In genomic region chr4:111957992-111958391, GRCh38 we compare ENCODE assay signal across 17 cellular contexts.
DNase-seq lines count a peak whose midpoint lies in the region; TF ChIP-seq lines count a peak whose summit lies in the region.
"Had no signal": no experiment of that assay in that cellular context is flagged by ENCODE, and none has a peak within 500 bp of the region (broad histone marks: within the 10 kb centered on the region; RNA-seq: fewer than 3 reads in every experiment).

No MANE protein-coding gene starts in this region.

- H3K27me3 ChIP-seq in hepatocyte: no peaks in the 10 kb centered on the region
- no peaks in the 10 kb centered on the region for H3K27me3 ChIP-seq in mucosa of rectum (ENCODE audit: control insufficient read depth in 2 of 2, insufficient read depth in 2 of 2, low read length in 2 of 2)
- H3K27me3 ChIP-seq: BLaER1 treated with 17β-estradiol and CSF1 and Interleukin-3, amounts not matched to agents 10 nM and 100 nM had no signal

- H3K27ac ChIP-seq in hepatocyte (peak overlapping the region; percentile 74), mucosa of rectum (ENCODE audit: low read depth in 2 of 2, low read length in 2 of 2) (peak overlapping the region; percentile 25 to 53)
- H3K27ac ChIP-seq: BLaER1 treated with 17β-estradiol and CSF1 and Interleukin-3, amounts not matched to agents 10 nM and 100 nM had no signal

- no peak for TF ChIP-seq CTCF in hepatocyte (IDR thresholded peaks at IDR 0.05; ENCODE audit: poor library complexity)
- TF ChIP-seq CTCF in type B pancreatic cell (conservative IDR thresholded peaks at IDR 0.05): no peak
- no peak for TF ChIP-seq CTCF in GM13976 (IDR thresholded peaks at IDR 0.05; ENCODE audit: borderline replicate concordance, control extremely low read depth, extremely low read depth, insufficient read depth, missing control alignments)

- H3K9me2 ChIP-seq in hepatocyte (replicated peaks; ENCODE audit: insufficient read depth): no peaks in the 10 kb centered on the region

- no peaks in the 10 kb centered on the region for H3K9me3 ChIP-seq in hepatocyte (ENCODE audit: low read depth)
- H3K9me3 ChIP-seq in mucosa of rectum (ENCODE audit: control insufficient read depth in 2 of 2, low read length in 2 of 2): no peaks in the 10 kb centered on the region

- in situ Hi-C loops in GM13976 (cut with MboI; ENCODE audit: low sequenced_read_pairs, unreplicated experiment): no loop called here

- H3K36me3 Mint-ChIP-seq in type B pancreatic cell: no peaks in the 10 kb centered on the region
- H3K36me3 Mint-ChIP-seq: CD4-positive, CD25-positive, alpha-beta regulatory T cell had no signal

- H3K36me3 ChIP-seq in hepatocyte (replicated peaks; ENCODE audit: insufficient read depth, low read depth): no peaks in the 10 kb centered on the region
- no peaks in the 10 kb centered on the region for H3K36me3 ChIP-seq in mucosa of rectum (ENCODE audit: control insufficient read depth in 2 of 2, insufficient read depth in 2 of 2, low read length in 2 of 2)
- H3K36me3 ChIP-seq: BLaER1 treated with 17β-estradiol and CSF1 and Interleukin-3, amounts not matched to agents 10 nM and 100 nM had no signal

- no peaks in the 10 kb centered on the region for H4K20me1 ChIP-seq in hepatocyte (ENCODE audit: insufficient read depth, poor library complexity, severe bottlenecking)
- H4K20me1 ChIP-seq: BLaER1 treated with 17β-estradiol and CSF1 and Interleukin-3, amounts not matched to agents 10 nM and 100 nM had no signal

- DNase-seq in DMS53 (lab: John Stamatoyannopoulos, UW): peak; percentile 7
- DNase-seq in DMS53 treated with DMSO at 0.1 percent for 48 hours (lab: John Stamatoyannopoulos, UW; ENCODE audit: unreplicated experiment): no peak
- peak; percentile 42 for DNase-seq in hepatocyte (ENCODE audit: low spot score)
- no peak for DNase-seq in type B pancreatic cell (ENCODE audit: extremely low spot score, unreplicated experiment)
- no peak for DNase-seq in kidney glomerular epithelial cell (lab: John Stamatoyannopoulos, UW)
- no peak for DNase-seq in cerebellar cortex (ENCODE audit: low spot score)
- DNase-seq in GM13976 (ENCODE audit: low spot score): no peak
- DNase-seq: 8988T; ACHN; CD4-positive, CD25-positive, alpha-beta regulatory T cell; DMS153; GF-D8; HCEC 1CT; IMR-90; KBM-7 had no signal

- no peak overlapping the region for H3K9ac ChIP-seq in mucosa of rectum (ENCODE audit: low read depth in 1 of 2, low read length in 2 of 2)
- H3K9ac ChIP-seq: BLaER1 treated with 17β-estradiol and CSF1 and Interleukin-3, amounts not matched to agents 10 nM and 100 nM had no signal

- no peak overlapping the region for H3K4me3 Mint-ChIP-seq in type B pancreatic cell
- H3K4me3 Mint-ChIP-seq: CD4-positive, CD25-positive, alpha-beta regulatory T cell had no signal

- WGBS in hepatocyte (ENCODE audit: low lambda C conversion rate, missing lambda C conversion rate): 80% methylated on average over 1 of the region's 1 CpG

- H3K27me3 Mint-ChIP-seq in type B pancreatic cell: no peaks in the 10 kb centered on the region

- no peaks in the 10 kb centered on the region for H3K4me1 Mint-ChIP-seq in type B pancreatic cell (ENCODE audit: unreplicated experiment)
- H3K4me1 Mint-ChIP-seq: CD4-positive, CD25-positive, alpha-beta regulatory T cell had no signal

- peaks cover 10% of the 10 kb centered on the region for H3K4me1 ChIP-seq in hepatocyte (ENCODE audit: insufficient read depth)
- H3K4me1 ChIP-seq in mucosa of rectum (ENCODE audit: control insufficient read depth in 2 of 2, insufficient read depth in 2 of 2, low read length in 2 of 2): peaks cover 2 to 6% of the 10 kb centered on the region in 2 donors

- H3K27ac Mint-ChIP-seq in type B pancreatic cell: no peak overlapping the region
- H3K27ac Mint-ChIP-seq: CD4-positive, CD25-positive, alpha-beta regulatory T cell had no signal

- H3K4me3 ChIP-seq in hepatocyte: no peak overlapping the region
- H3K4me3 ChIP-seq in mucosa of rectum (ENCODE audit: low read length in 2 of 2): no peak overlapping the region
- H3K4me3 ChIP-seq: BLaER1 treated with 17β-estradiol and CSF1 and Interleukin-3, amounts not matched to agents 10 nM and 100 nM had no signal

- H3K79me2 ChIP-seq in hepatocyte: no peaks in the 10 kb centered on the region

- H2AFZ ChIP-seq in hepatocyte: no peak overlapping the region

- peak overlapping the region; percentile 17 for H3K4me2 ChIP-seq in hepatocyte

- no peaks in the 10 kb centered on the region for H3K9me3 Mint-ChIP-seq in type B pancreatic cell
- H3K9me3 Mint-ChIP-seq: CD4-positive, CD25-positive, alpha-beta regulatory T cell had no signal

Comparison
In these comparisons a context has a peak if more than half of its experiments do, and no peak if none do; other contexts are left out.
1. DNase-seq: peak in DMS53 (single experiment) and hepatocyte (single experiment); none in DMS53 treated with DMSO at 0.1 percent for 48 hours (single experiment), type B pancreatic cell (single experiment), kidney glomerular epithelial cell (single experiment), cerebellar cortex (single experiment) and GM13976 (single experiment).